Comparison of ENCODE assay signal across 8 cellular contexts in the genomic region with DNA sequence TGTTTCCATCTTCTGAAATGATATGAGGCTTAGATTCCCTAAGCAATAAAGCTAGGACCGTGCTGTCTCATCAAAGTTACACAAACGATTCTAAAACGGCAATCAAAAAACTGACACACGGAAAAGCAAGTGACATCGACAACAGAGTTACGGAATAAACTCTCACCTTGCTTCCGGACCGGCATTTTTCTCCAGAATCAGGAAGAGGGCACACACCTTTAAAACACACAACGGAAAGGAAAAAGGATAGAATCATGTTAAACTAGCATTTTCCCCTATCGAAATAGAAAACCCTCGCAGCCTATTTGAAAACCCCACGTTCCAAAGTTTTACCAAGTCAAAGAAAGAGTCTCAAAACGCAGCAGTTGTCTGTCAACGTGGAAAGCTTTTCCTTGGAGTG. TPM values are rescaled to one million over a fixed set of nuclear protein-coding genes. Genes with fewer than 3 reads are reported as not detected.
DNase-seq lines count a peak whose midpoint lies in the region; ATAC-seq lines count a peak whose summit lies in the region.

No MANE protein-coding gene starts in this region.

- H3K4me1 Mint-ChIP-seq in activated naive CD4-positive, alpha-beta T cell treated with anti-CD3 and anti-CD28 coated beads, Interleukin-2, amount 50 U/mL, for 24 hours = peaks cover 37% of the 10 kb centered on the region
- peaks cover 37% of the 10 kb centered on the region for H3K4me1 Mint-ChIP-seq in activated CD4-positive, alpha-beta memory T cell treated with anti-CD3 and anti-CD28 coated beads, Interleukin-2, amount 10 ng/mL, durations not matched to agents 7 days and 5 days
- H3K4me1 Mint-ChIP-seq in stimulated activated naive CD8-positive, alpha-beta T cell treated with anti-CD3 and anti-CD28 coated beads, Interleukin-15, amount 100 ng/mL, for 72 hours = peaks cover 28% of the 10 kb centered on the region

- H3K4me3 Mint-ChIP-seq in activated naive CD4-positive, alpha-beta T cell treated with anti-CD3 and anti-CD28 coated beads, Interleukin-2, amount 50 U/mL, for 24 hours = peak overlapping the region; percentile 96
- peak overlapping the region; percentile 91 for H3K4me3 Mint-ChIP-seq in activated CD4-positive, alpha-beta memory T cell treated with anti-CD3 and anti-CD28 coated beads, Interleukin-2, amount 10 ng/mL, durations not matched to agents 7 days and 5 days
- peak overlapping the region; percentile 84 to 99 for H3K4me3 Mint-ChIP-seq in stimulated activated naive CD8-positive, alpha-beta T cell treated with anti-CD3 and anti-CD28 coated beads, Interleukin-15, amount 100 ng/mL, for 72 hours

- POLR2A ChIA-PET in activated CD4-positive, alpha-beta memory T cell treated with anti-CD3 and anti-CD28 coated beads, Interleukin-2, amount 10 ng/mL, durations not matched to agents 7 days and 5 days (lab: Charles Lee) = interaction anchor here (1.4 to 1.6 kb wide), 3 partner anchors 9 to 355 kb away, joined by 5 to 6 read pairs (median 5); a partner anchor contains a TSS

- peaks cover 6% of the 10 kb centered on the region for H3K27me3 Mint-ChIP-seq in activated naive CD4-positive, alpha-beta T cell treated with anti-CD3 and anti-CD28 coated beads, Interleukin-2, amount 50 U/mL, for 24 hours
- H3K27me3 Mint-ChIP-seq in activated CD4-positive, alpha-beta memory T cell treated with anti-CD3 and anti-CD28 coated beads, Interleukin-2, amount 10 ng/mL, durations not matched to agents 7 days and 5 days = peaks cover 20% of the 10 kb centered on the region
- H3K27me3 Mint-ChIP-seq in stimulated activated naive CD8-positive, alpha-beta T cell treated with anti-CD3 and anti-CD28 coated beads, Interleukin-15, amount 100 ng/mL, for 72 hours = peaks cover 27% of the 10 kb centered on the region

- CTCF ChIA-PET in activated CD4-positive, alpha-beta memory T cell treated with anti-CD3 and anti-CD28 coated beads, Interleukin-2, amount 10 ng/mL, durations not matched to agents 7 days and 5 days (lab: Charles Lee) = interaction anchor here (0.6 to 1.2 kb wide), 2 partner anchors 22 to 157 kb away, joined by 4 to 5 read pairs; no protein-coding TSS in a partner anchor

- peak overlapping the region; percentile 78 for H3K4me3 ChIP-seq in iPS-11a (ENCODE audit: low read depth, low read length)

- H3K9me3 Mint-ChIP-seq in activated naive CD4-positive, alpha-beta T cell treated with anti-CD3 and anti-CD28 coated beads, Interleukin-2, amount 50 U/mL, for 24 hours = no peaks in the 10 kb centered on the region
- no peaks in the 10 kb centered on the region for H3K9me3 Mint-ChIP-seq in activated CD4-positive, alpha-beta memory T cell treated with anti-CD3 and anti-CD28 coated beads, Interleukin-2, amount 10 ng/mL, durations not matched to agents 7 days and 5 days
- H3K9me3 Mint-ChIP-seq in stimulated activated naive CD8-positive, alpha-beta T cell treated with anti-CD3 and anti-CD28 coated beads, Interleukin-15, amount 100 ng/mL, for 72 hours = no peaks in the 10 kb centered on the region

- H3K27ac Mint-ChIP-seq in activated naive CD4-positive, alpha-beta T cell treated with anti-CD3 and anti-CD28 coated beads, Interleukin-2, amount 50 U/mL, for 24 hours = peak overlapping the region; percentile 91
- H3K27ac Mint-ChIP-seq in activated CD4-positive, alpha-beta memory T cell treated with anti-CD3 and anti-CD28 coated beads, Interleukin-2, amount 10 ng/mL, durations not matched to agents 7 days and 5 days = peak overlapping the region; percentile 71
- H3K27ac Mint-ChIP-seq in stimulated activated naive CD8-positive, alpha-beta T cell treated with anti-CD3 and anti-CD28 coated beads, Interleukin-15, amount 100 ng/mL, for 72 hours = peak overlapping the region; percentile 21 to 89

- H3K36me3 Mint-ChIP-seq in activated naive CD4-positive, alpha-beta T cell treated with anti-CD3 and anti-CD28 coated beads, Interleukin-2, amount 50 U/mL, for 24 hours = no peaks in the 10 kb centered on the region
- peaks cover 25% of the 10 kb centered on the region for H3K36me3 Mint-ChIP-seq in activated CD4-positive, alpha-beta memory T cell treated with anti-CD3 and anti-CD28 coated beads, Interleukin-2, amount 10 ng/mL, durations not matched to agents 7 days and 5 days (ENCODE audit: low read depth)

- no peak for ATAC-seq in stimulated activated naive CD8-positive, alpha-beta T cell treated with anti-CD3 and anti-CD28 coated beads, Interleukin-15, amount 100 ng/mL, for 72 hours
- ATAC-seq in GM18870 (IDR thresholded peaks at IDR 0.05; ENCODE audit: unreplicated experiment) = no peak

- DNase-seq in activated naive CD4-positive, alpha-beta T cell treated with anti-CD3 and anti-CD28 coated beads, Interleukin-2, amount 50 U/mL, for 16 hours = no peak
- no peak for DNase-seq in activated CD4-positive, alpha-beta memory T cell treated with anti-CD3 and anti-CD28 coated beads, Interleukin-2, amount 10 ng/mL, durations not matched to agents 7 days and 5 days
- no peak for DNase-seq in stimulated activated naive CD8-positive, alpha-beta T cell treated with anti-CD3 and anti-CD28 coated beads, Interleukin-15, amount 100 ng/mL, for 72 hours
- DNase-seq in DMS114 treated with DMSO at 0.1 percent for 48 hours (lab: John Stamatoyannopoulos, UW; ENCODE audit: unreplicated experiment) = no peak
- DNase-seq in AG08396 (ENCODE audit: low spot score) = no peak

RNA-seq across cellular contexts. Expression of a gene that starts 1.4 kb away (rescaled TPM):
- 10 to 100 TPM; 58.2 to 61.4 TPM for total RNA-seq in activated CD4-positive, alpha-beta memory T cell treated with anti-CD3 and anti-CD28 coated beads, Interleukin-2, amount 10 ng/mL, durations not matched to agents 7 days and 5 days
